ENCODE assay signal across 8 cellular contexts in genomic region chr5:172640822-172641358, GRCh38. TPM values are rescaled to one million over a fixed set of nuclear protein-coding genes. Genes with fewer than 3 reads are reported as not detected.
DNase-seq lines count a peak whose midpoint lies in the region; ATAC-seq lines count a peak whose summit lies in the region.

A gene with protein sequence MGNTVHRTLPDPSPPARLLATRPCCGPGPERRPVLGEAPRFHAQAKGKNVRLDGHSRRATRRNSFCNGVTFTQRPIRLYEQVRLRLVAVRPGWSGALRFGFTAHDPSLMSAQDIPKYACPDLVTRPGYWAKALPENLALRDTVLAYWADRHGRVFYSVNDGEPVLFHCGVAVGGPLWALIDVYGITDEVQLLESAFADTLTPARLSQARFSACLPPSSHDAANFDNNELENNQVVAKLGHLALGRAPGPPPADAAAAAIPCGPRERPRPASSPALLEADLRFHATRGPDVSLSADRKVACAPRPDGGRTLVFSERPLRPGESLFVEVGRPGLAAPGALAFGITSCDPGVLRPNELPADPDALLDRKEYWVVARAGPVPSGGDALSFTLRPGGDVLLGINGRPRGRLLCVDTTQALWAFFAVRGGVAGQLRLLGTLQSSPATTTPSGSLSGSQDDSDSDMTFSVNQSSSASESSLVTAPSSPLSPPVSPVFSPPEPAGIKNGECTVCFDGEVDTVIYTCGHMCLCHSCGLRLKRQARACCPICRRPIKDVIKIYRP (plus strand): TSS chr5:172641263. CDS start chr5:172641407, 144 bp downstream.

- H3K4me2 ChIP-seq in mesenchymal stem cell (ENCODE audit: low read length, poor library complexity, severe bottlenecking): peak within 1 kb of the TSS; percentile 98

- H3K27ac Mint-ChIP-seq in activated CD8-positive, alpha-beta T cell treated with anti-CD3 and anti-CD28 coated beads, Interleukin-2, amount 10 ng/mL, durations not matched to agents 7 days and 5 days: peak within 1 kb of the TSS; percentile 66

- no peaks in the 10 kb centered on the region for H3K36me3 Mint-ChIP-seq in activated CD8-positive, alpha-beta T cell treated with anti-CD3 and anti-CD28 coated beads, Interleukin-2, amount 10 ng/mL, durations not matched to agents 7 days and 5 days (ENCODE audit: low read depth)

- H2BK120ac ChIP-seq in mesenchymal stem cell (ENCODE audit: low read depth, low read length): peak within 1 kb of the TSS; percentile 59

- H3K79me1 ChIP-seq in mesenchymal stem cell (replicated peaks; ENCODE audit: low read length, poor library complexity, severe bottlenecking): no peaks in the 10 kb centered on the region

- no peak within 1 kb of the TSS for H3K27ac ChIP-seq in mesenchymal stem cell (ENCODE audit: low read length, poor library complexity, severe bottlenecking)

- peak within 1 kb of the TSS; percentile 90 for H2AFZ ChIP-seq in mesenchymal stem cell (ENCODE audit: low read depth, low read length)

- peak within 1 kb of the TSS in 1 of 2 experiments; percentile 56 for H3K14ac ChIP-seq in mesenchymal stem cell (ENCODE audit: low read length in 2 of 2)

- H3K4me1 ChIP-seq in mesenchymal stem cell (ENCODE audit: control insufficient read depth, insufficient read depth, low read depth, low read length): peaks cover 7% of the 10 kb centered on the region

- 1% methylated on average over 28 of the region's 54 CpGs for whole genome bisulfite sequencing in mesenchymal stem cell

- H3K4me1 Mint-ChIP-seq in activated CD8-positive, alpha-beta T cell treated with anti-CD3 and anti-CD28 coated beads, Interleukin-2, amount 10 ng/mL, durations not matched to agents 7 days and 5 days (ENCODE audit: low read depth): peaks cover 8% of the 10 kb centered on the region

- no peak within 1 kb of the TSS for H2AK5ac ChIP-seq in mesenchymal stem cell (ENCODE audit: low read length, severe bottlenecking)

- peak within 1 kb of the TSS; percentile 62 for H3K4me3 Mint-ChIP-seq in activated CD8-positive, alpha-beta T cell treated with anti-CD3 and anti-CD28 coated beads, Interleukin-2, amount 10 ng/mL, durations not matched to agents 7 days and 5 days

- ATAC-seq in HG02759 (IDR thresholded peaks at IDR 0.05; ENCODE audit: unreplicated experiment): peak; percentile 78
- ATAC-seq in activated CD8-positive, alpha-beta T cell treated with anti-CD3 and anti-CD28 coated beads, Interleukin-2, amount 10 ng/mL, durations not matched to agents 7 days and 5 days: peak; percentile 91
- no peak for ATAC-seq in GM21423 (IDR thresholded peaks at IDR 0.05; ENCODE audit: unreplicated experiment)

- H3K4me3 ChIP-seq in mesenchymal stem cell (ENCODE audit: insufficient read depth in 1 of 2, low read depth in 1 of 2, low read length in 2 of 2): peak within 1 kb of the TSS; percentile 65 to 75

- peaks cover 40% of the 10 kb centered on the region for H3K27me3 Mint-ChIP-seq in activated CD8-positive, alpha-beta T cell treated with anti-CD3 and anti-CD28 coated beads, Interleukin-2, amount 10 ng/mL, durations not matched to agents 7 days and 5 days (ENCODE audit: low read depth)

- H3K9ac ChIP-seq in mesenchymal stem cell (ENCODE audit: low read length): peak within 1 kb of the TSS; percentile 60

- DNase-seq in DMS79 treated with DMSO at 0.1 percent for 48 hours (lab: John Stamatoyannopoulos, UW) (peak; percentile 38), NCI-H345 (lab: John Stamatoyannopoulos, UW) (peak; percentile 91), epidermal melanocyte (ENCODE audit: insufficient read length, low spot score) (peak; percentile 79), mesenchymal stem cell (peak; percentile 69)
- peak; percentile 79 for DNase-seq in activated CD8-positive, alpha-beta T cell treated with anti-CD3 and anti-CD28 coated beads, Interleukin-2, amount 10 ng/mL, durations not matched to agents 7 days and 5 days
- DNase-seq in stimulated activated CD8-positive, alpha-beta memory T cell treated with anti-CD3 and anti-CD28 coated beads, Interleukin-7, amount 100 ng/mL, for 48 hours (ENCODE audit: extremely low read depth in 1 of 2, low read depth in 1 of 2): peak; percentile 5 to 25

- peak within 1 kb of the TSS in 1 of 2 experiments; percentile 53 for H3K23ac ChIP-seq in mesenchymal stem cell (ENCODE audit: low read length in 2 of 2)

- CTCF ChIA-PET in activated CD8-positive, alpha-beta T cell treated with anti-CD3 and anti-CD28 coated beads, Interleukin-2, amount 10 ng/mL, durations not matched to agents 7 days and 5 days (lab: Charles Lee): interaction anchor here (1.4 kb wide), 1 partner anchor 189 kb away, joined by 4 read pairs; no protein-coding TSS in a partner anchor

- H3K4ac ChIP-seq in mesenchymal stem cell (ENCODE audit: low read depth in 1 of 2, low read length in 2 of 2): peak within 1 kb of the TSS in 1 of 2 experiments; percentile 3

- peaks cover 46 to 71% of the 10 kb centered on the region in 2 experiments for H3K27me3 ChIP-seq in mesenchymal stem cell (ENCODE audit: control insufficient read depth in 1 of 2, insufficient read depth in 1 of 2, low read length in 2 of 2)

- POLR2A ChIA-PET in activated CD8-positive, alpha-beta T cell treated with anti-CD3 and anti-CD28 coated beads, Interleukin-2, amount 10 ng/mL, durations not matched to agents 7 days and 5 days (lab: Charles Lee): no interaction called here

- H2BK5ac ChIP-seq in mesenchymal stem cell (ENCODE audit: low read depth, low read length, poor library complexity, severe bottlenecking): no peak within 1 kb of the TSS

- no peaks in the 10 kb centered on the region for H3K9me3 ChIP-seq in mesenchymal stem cell (ENCODE audit: control insufficient read depth, low read length)

- H3K36me3 ChIP-seq in mesenchymal stem cell (ENCODE audit: control insufficient read depth in 1 of 2, insufficient read depth in 2 of 2, low read depth in 1 of 2, low read length in 2 of 2): no peaks in the 10 kb centered on the region

- H2BK12ac ChIP-seq in mesenchymal stem cell (ENCODE audit: low read length in 2 of 2): peak within 1 kb of the TSS in 1 of 2 experiments; percentile 67

- H3K18ac ChIP-seq in mesenchymal stem cell (ENCODE audit: low read depth in 1 of 2, low read length in 2 of 2): peak within 1 kb of the TSS in 1 of 2 experiments; percentile 71

- H4K91ac ChIP-seq in mesenchymal stem cell (ENCODE audit: low read length): no peak within 1 kb of the TSS

- H3K9me3 Mint-ChIP-seq in activated CD8-positive, alpha-beta T cell treated with anti-CD3 and anti-CD28 coated beads, Interleukin-2, amount 10 ng/mL, durations not matched to agents 7 days and 5 days (ENCODE audit: insufficient read depth): no peaks in the 10 kb centered on the region

- peak within 1 kb of the TSS; percentile 64 for H4K8ac ChIP-seq in mesenchymal stem cell (ENCODE audit: low read length)

- peak within 1 kb of the TSS; percentile 78 for H2BK15ac ChIP-seq in mesenchymal stem cell (ENCODE audit: low read depth, poor library complexity, severe bottlenecking)

RNA-seq across cellular contexts. Expression of the gene that starts here (rescaled TPM):
- total RNA-seq in activated CD8-positive, alpha-beta T cell treated with anti-CD3 and anti-CD28 coated beads, Interleukin-2, amount 10 ng/mL, durations not matched to agents 7 days and 5 days: 1 to 10 TPM; 3.9 to 4.2 TPM
- 2.0 TPM for polyA plus RNA-seq in mesenchymal stem cell (2013, experiment 1 of 2)
- polyA plus RNA-seq in mesenchymal stem cell (2013, experiment 2 of 2): 1.8 TPM

Comparison
In these comparisons a context has a peak if more than half of its experiments do, and no peak if none do; other contexts are left out.
1. DNase-seq: peak in every context shown above with its lines; median percentile 91 in NCI-H345; 79 in activated CD8-positive, alpha-beta T cell treated with anti-CD3 and anti-CD28 coated beads, Interleukin-2, amount 10 ng/mL, durations not matched to agents 7 days and 5 days; 79 in epidermal melanocyte; 69 in mesenchymal stem cell; 38 in DMS79 treated with DMSO at 0.1 percent for 48 hours; 15 in stimulated activated CD8-positive, alpha-beta memory T cell treated with anti-CD3 and anti-CD28 coated beads, Interleukin-7, amount 100 ng/mL, for 48 hours.